In the genomic region with DNA sequence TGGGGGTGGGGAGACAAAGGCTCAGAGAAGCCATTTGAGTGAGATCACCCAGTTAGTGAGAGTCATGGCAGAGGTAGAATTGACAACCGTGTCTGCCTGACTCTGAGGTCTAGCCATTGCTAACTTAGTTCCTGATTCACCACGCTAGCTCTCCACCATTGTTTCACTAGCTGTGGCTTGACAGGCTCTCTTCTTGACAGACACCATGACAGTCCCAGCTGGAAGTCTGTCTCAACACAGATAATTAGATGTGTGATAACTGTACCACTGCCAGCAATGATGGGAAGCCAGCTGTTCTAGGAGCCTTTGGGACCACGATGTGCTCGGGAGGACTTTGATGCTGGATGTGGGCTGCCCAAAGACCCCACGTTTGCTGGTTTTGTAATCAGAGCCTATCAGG, we compare ENCODE assay signal across 18 cellular contexts.
A peak's percentile ranks its signal among the peaks of the same experiment; 100 is the strongest.
DNase-seq lines count a peak whose midpoint lies in the region; ATAC-seq and TF ChIP-seq lines count a peak whose summit lies in the region.
"Had no signal": no experiment of that assay in that cellular context is flagged by ENCODE, and none has a peak within 500 bp of the region (broad histone marks: within the 10 kb centered on the region; RNA-seq: fewer than 3 reads in every experiment).

No MANE protein-coding gene starts in this region.

- H3K9me3 ChIP-seq in endodermal cell (ENCODE audit: control insufficient read depth, low read length) (peaks cover 6% of the 10 kb centered on the region), Peyer's patch (peaks cover 0 to 3% (median 0%) of the 10 kb centered on the region in 4 donors)
- H3K9me3 ChIP-seq: HAP-1 had no signal

- no peak for TF ChIP-seq POLR2A in Peyer's patch (IDR thresholded peaks at IDR 0.05)

- H3K27ac Mint-ChIP-seq in endodermal cell: no peak overlapping the region
- peak overlapping the region; percentile 71 for H3K27ac Mint-ChIP-seq in stimulated activated effector memory CD8-positive, alpha-beta T cell treated with anti-CD3 and anti-CD28 coated beads, Interleukin-12 subunit alpha, Interleukin-12 subunit beta, amount 100 ng/mL, for 72 hours
- no peak overlapping the region for H3K27ac Mint-ChIP-seq in chondrocyte (ENCODE audit: unreplicated experiment)

- WGBS in endodermal cell (ENCODE audit: insufficient coverage in 1 of 2, insufficient read length in 1 of 2), 2 experiments: 70 to 84% methylated on average over 4 to 5 of the region's 5 CpGs

- H3K9ac ChIP-seq in endodermal cell (ENCODE audit: extremely low read depth, low read length, poor library complexity, severe bottlenecking): no peak overlapping the region

- DNase-seq in NCI-H2227 (lab: John Stamatoyannopoulos, UW; ENCODE audit: unreplicated experiment): peak; percentile 11
- no peak for DNase-seq in NCI-H2227 treated with DMSO at 0.1 percent for 48 hours (lab: John Stamatoyannopoulos, UW)
- peak; percentile 65 for DNase-seq in SK-N-DZ (ENCODE audit: low spot score)
- no peak for DNase-seq in endodermal cell
- DNase-seq in stimulated activated effector memory CD8-positive, alpha-beta T cell treated with anti-CD3 and anti-CD28 coated beads, Interleukin-12 subunit alpha, Interleukin-12 subunit beta, amount 100 ng/mL, for 72 hours (ENCODE audit: low spot score in 2 of 2): no peak
- no peak for DNase-seq in Peyer's patch
- no peak for DNase-seq in mesenteric fat pad (ENCODE audit: low spot score)
- DNase-seq in chondrocyte (ENCODE audit: low spot score): no peak
- DNase-seq: COR-L47, GF-D8, KG1, NCI-H1417, NCI-H1930, NCI-H446 treated with DMSO at 0.1 percent for 48 hours, Right ventricle myocardium superior had no signal

- H3K4me3 ChIP-seq in endodermal cell (ENCODE audit: low read length) (no peak overlapping the region), Peyer's patch (no peak overlapping the region)
- H3K4me3 ChIP-seq: HAP-1, SK-N-MC had no signal

- H3K4me1 ChIP-seq in endodermal cell (ENCODE audit: control insufficient read depth, insufficient read depth, low read length) (no peaks in the 10 kb centered on the region), Peyer's patch (no peaks in the 10 kb centered on the region)
- H3K4me1 ChIP-seq: HAP-1 had no signal

- no peak for ATAC-seq in stimulated activated effector memory CD8-positive, alpha-beta T cell treated with anti-CD3 and anti-CD28 coated beads, Interleukin-12 subunit alpha, Interleukin-12 subunit beta, amount 100 ng/mL, for 72 hours

- H3K36me3 ChIP-seq in endodermal cell (ENCODE audit: control insufficient read depth, insufficient read depth, low read length) (no peaks in the 10 kb centered on the region), Peyer's patch (no peaks in the 10 kb centered on the region)
- H3K36me3 ChIP-seq: HAP-1 had no signal

- no peaks in the 10 kb centered on the region for H3K27me3 ChIP-seq in endodermal cell (ENCODE audit: control insufficient read depth, insufficient read depth, low read length, poor library complexity, severe bottlenecking)
- H3K27me3 ChIP-seq in Peyer's patch: no peaks in the 10 kb centered on the region

- H3K4me1 Mint-ChIP-seq in endodermal cell (no peaks in the 10 kb centered on the region), chondrocyte (ENCODE audit: low read depth) (no peaks in the 10 kb centered on the region)
- H3K4me1 Mint-ChIP-seq in stimulated activated effector memory CD8-positive, alpha-beta T cell treated with anti-CD3 and anti-CD28 coated beads, Interleukin-12 subunit alpha, Interleukin-12 subunit beta, amount 100 ng/mL, for 72 hours: peaks cover 6% of the 10 kb centered on the region

- TF ChIP-seq CTCF in endodermal cell (conservative IDR thresholded peaks at IDR 0.05) (no peak), Peyer's patch (IDR thresholded peaks at IDR 0.05) (no peak), chondrocyte (IDR thresholded peaks at IDR 0.05) (no peak)

- H3K36me3 Mint-ChIP-seq in endodermal cell (ENCODE audit: low read depth): no peaks in the 10 kb centered on the region
- H3K36me3 Mint-ChIP-seq in stimulated activated effector memory CD8-positive, alpha-beta T cell treated with anti-CD3 and anti-CD28 coated beads, Interleukin-12 subunit alpha, Interleukin-12 subunit beta, amount 100 ng/mL, for 72 hours: peaks cover 12% of the 10 kb centered on the region
- no peaks in the 10 kb centered on the region for H3K36me3 Mint-ChIP-seq in chondrocyte (ENCODE audit: low read depth)

- H3K27me3 Mint-ChIP-seq in endodermal cell (ENCODE audit: insufficient read depth): no peaks in the 10 kb centered on the region
- H3K27me3 Mint-ChIP-seq in chondrocyte (ENCODE audit: low read depth): peaks cover 3% of the 10 kb centered on the region

- H3K4me3 Mint-ChIP-seq in endodermal cell (no peak overlapping the region), chondrocyte (ENCODE audit: unreplicated experiment) (no peak overlapping the region)
- no peak overlapping the region for H3K4me3 Mint-ChIP-seq in stimulated activated effector memory CD8-positive, alpha-beta T cell treated with anti-CD3 and anti-CD28 coated beads, Interleukin-12 subunit alpha, Interleukin-12 subunit beta, amount 100 ng/mL, for 72 hours

- peak overlapping the region; percentile 71 for H3K27ac ChIP-seq in endodermal cell (ENCODE audit: low read depth, low read length)
- H3K27ac ChIP-seq in Peyer's patch: no peak overlapping the region
- H3K27ac ChIP-seq: 22Rv1, SK-N-MC had no signal

- peaks cover 5% of the 10 kb centered on the region for H3K9me3 Mint-ChIP-seq in endodermal cell
- peaks cover 5% of the 10 kb centered on the region for H3K9me3 Mint-ChIP-seq in stimulated activated effector memory CD8-positive, alpha-beta T cell treated with anti-CD3 and anti-CD28 coated beads, Interleukin-12 subunit alpha, Interleukin-12 subunit beta, amount 100 ng/mL, for 72 hours
- peaks cover 5% of the 10 kb centered on the region for H3K9me3 Mint-ChIP-seq in chondrocyte (ENCODE audit: low read depth)

Comparison
In these comparisons a context has a peak if more than half of its experiments do, and no peak if none do; other contexts are left out.
1. DNase-seq: peak in NCI-H2227 (single experiment) and SK-N-DZ (single experiment); none in NCI-H2227 treated with DMSO at 0.1 percent for 48 hours (single experiment), endodermal cell (single experiment), stimulated activated effector memory CD8-positive, alpha-beta T cell treated with anti-CD3 and anti-CD28 coated beads, Interleukin-12 subunit alpha, Interleukin-12 subunit beta, amount 100 ng/mL, for 72 hours (0 of 2), Peyer's patch (0 of 3), mesenteric fat pad (single experiment) and chondrocyte (single experiment).